In the genomic region with DNA sequence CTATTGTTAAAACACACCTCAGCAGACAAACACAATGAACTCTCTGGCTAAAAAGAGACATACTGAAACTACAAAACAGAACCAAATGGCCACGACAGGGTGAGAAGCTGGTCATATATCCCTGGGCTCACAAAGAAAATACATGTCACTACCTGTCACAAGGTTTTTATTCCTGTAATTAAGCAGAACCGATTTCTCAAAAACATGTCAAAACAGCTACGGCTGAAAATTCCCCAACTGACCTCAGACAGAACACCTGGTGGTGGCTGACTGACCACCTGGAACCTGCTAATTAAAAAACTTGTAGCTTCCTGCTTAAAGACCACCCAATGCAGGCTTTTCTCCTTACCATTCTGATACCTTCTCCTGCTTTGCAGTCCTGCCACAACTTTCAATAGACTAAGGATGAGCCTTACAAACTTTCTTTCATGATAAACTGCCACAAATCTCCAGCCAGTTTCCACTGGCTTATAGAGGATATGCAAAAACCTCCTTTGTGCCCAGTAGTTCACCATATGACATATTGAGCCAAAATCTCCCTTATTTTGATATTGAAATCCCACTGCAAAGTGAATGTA, we compare ENCODE assay signal across 1 cellular context.
TF ChIP-seq lines count a peak whose summit lies in the region.

No MANE protein-coding gene starts in this region.

TF ChIP-seq in GM12878, 131 proteins besides CTCF, POLR2A, EP300 and RAD21 (continued from another document and continues in another):
- TF ChIP-seq, protein P1, sequence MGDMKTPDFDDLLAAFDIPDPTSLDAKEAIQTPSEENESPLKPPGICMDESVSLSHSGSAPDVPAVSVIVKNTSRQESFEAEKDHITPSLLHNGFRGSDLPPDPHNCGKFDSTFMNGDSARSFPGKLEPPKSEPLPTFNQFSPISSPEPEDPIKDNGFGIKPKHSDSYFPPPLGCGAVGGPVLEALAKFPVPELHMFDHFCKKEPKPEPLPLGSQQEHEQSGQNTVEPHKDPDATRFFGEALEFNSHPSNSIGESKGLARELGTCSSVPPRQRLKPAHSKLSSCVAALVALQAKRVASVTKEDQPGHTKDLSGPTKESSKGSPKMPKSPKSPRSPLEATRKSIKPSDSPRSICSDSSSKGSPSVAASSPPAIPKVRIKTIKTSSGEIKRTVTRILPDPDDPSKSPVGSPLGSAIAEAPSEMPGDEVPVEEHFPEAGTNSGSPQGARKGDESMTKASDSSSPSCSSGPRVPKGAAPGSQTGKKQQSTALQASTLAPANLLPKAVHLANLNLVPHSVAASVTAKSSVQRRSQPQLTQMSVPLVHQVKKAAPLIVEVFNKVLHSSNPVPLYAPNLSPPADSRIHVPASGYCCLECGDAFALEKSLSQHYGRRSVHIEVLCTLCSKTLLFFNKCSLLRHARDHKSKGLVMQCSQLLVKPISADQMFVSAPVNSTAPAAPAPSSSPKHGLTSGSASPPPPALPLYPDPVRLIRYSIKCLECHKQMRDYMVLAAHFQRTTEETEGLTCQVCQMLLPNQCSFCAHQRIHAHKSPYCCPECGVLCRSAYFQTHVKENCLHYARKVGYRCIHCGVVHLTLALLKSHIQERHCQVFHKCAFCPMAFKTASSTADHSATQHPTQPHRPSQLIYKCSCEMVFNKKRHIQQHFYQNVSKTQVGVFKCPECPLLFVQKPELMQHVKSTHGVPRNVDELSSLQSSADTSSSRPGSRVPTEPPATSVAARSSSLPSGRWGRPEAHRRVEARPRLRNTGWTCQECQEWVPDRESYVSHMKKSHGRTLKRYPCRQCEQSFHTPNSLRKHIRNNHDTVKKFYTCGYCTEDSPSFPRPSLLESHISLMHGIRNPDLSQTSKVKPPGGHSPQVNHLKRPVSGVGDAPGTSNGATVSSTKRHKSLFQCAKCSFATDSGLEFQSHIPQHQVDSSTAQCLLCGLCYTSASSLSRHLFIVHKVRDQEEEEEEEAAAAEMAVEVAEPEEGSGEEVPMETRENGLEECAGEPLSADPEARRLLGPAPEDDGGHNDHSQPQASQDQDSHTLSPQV (IDR thresholded peaks at IDR 0.05), result peak; percentile 70; the same call in 1 of the 2 replicates
- TF ChIP-seq, protein P2, sequence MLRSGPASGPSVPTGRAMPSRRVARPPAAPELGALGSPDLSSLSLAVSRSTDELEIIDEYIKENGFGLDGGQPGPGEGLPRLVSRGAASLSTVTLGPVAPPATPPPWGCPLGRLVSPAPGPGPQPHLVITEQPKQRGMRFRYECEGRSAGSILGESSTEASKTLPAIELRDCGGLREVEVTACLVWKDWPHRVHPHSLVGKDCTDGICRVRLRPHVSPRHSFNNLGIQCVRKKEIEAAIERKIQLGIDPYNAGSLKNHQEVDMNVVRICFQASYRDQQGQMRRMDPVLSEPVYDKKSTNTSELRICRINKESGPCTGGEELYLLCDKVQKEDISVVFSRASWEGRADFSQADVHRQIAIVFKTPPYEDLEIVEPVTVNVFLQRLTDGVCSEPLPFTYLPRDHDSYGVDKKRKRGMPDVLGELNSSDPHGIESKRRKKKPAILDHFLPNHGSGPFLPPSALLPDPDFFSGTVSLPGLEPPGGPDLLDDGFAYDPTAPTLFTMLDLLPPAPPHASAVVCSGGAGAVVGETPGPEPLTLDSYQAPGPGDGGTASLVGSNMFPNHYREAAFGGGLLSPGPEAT (IDR thresholded peaks at IDR 0.05; ENCODE audit: low read depth), result peak; percentile 99
- TF ChIP-seq CREM (IDR thresholded peaks at IDR 0.05; ENCODE audit: low read depth) (peak; percentile 88), HDGF (IDR thresholded peaks at IDR 0.05) (no peak), SMAD1 (IDR thresholded peaks at IDR 0.05; ENCODE audit: low read depth, partially characterized antibody) (peak; percentile 86), NR2F1 (conservative IDR thresholded peaks at IDR 0.05) (peak; percentile 96), MEF2B (IDR thresholded peaks at IDR 0.05; ENCODE audit: partially characterized antibody, poor library complexity, severe bottlenecking) (peak; percentile 92), ZNF384 (IDR thresholded peaks at IDR 0.05; ENCODE audit: borderline replicate concordance, low read depth, low read length) (peak; percentile 42; the same call in 1 of the 2 replicates), CHD4 (IDR thresholded peaks at IDR 0.05) (no peak), CBFB (IDR thresholded peaks at IDR 0.05; ENCODE audit: low read depth) (peak; percentile 74; the same call in 1 of the 2 replicates), MYC (IDR thresholded peaks at IDR 0.05; ENCODE audit: insufficient read depth, insufficient read length, insufficient replicate concordance, low read length, severe bottlenecking) (no peak), STAT3 (IDR thresholded peaks at IDR 0.05; ENCODE audit: low read depth, low read length) (peak; percentile 99; the same call in 1 of the 2 replicates), PAX8 (IDR thresholded peaks at IDR 0.05) (peak; percentile 85; the same call in 1 of the 2 replicates), FOXM1 (IDR thresholded peaks at IDR 0.05; ENCODE audit: low read depth, low read length) (peak; percentile 100), BACH1 (IDR thresholded peaks at IDR 0.05; ENCODE audit: borderline replicate concordance) (peak; percentile 98; the same call in 1 of the 2 replicates), JUND (IDR thresholded peaks at IDR 0.05; ENCODE audit: low read depth, low read length) (peak; percentile 85; the same call in 1 of the 2 replicates), RELA (IDR thresholded peaks at IDR 0.05; ENCODE audit: borderline replicate concordance, partially characterized antibody) (peak; percentile 96), BHLHE40 (IDR thresholded peaks at IDR 0.05; ENCODE audit: borderline replicate concordance in 1 of 2, low read depth in 2 of 2, low read length in 1 of 2) (peak; percentile 72 to 74), BCL11A (IDR thresholded peaks at IDR 0.05; ENCODE audit: low read depth, low read length) (peak; percentile 99), KLF5 (IDR thresholded peaks at IDR 0.05; ENCODE audit: partially characterized antibody) (peak; percentile 95), TBL1XR1 (IDR thresholded peaks at IDR 0.05; ENCODE audit: low read depth, low read length) (0 out of 2 replicates have a peak, but pooled peaks have one; percentile 93), PML (IDR thresholded peaks at IDR 0.05; ENCODE audit: low read length) (peak; percentile 88), ETV6 (conservative IDR thresholded peaks at IDR 0.05 in 1 of 2, IDR thresholded peaks at IDR 0.05 in 1 of 2; ENCODE audit: borderline replicate concordance in 1 of 2, low read depth in 1 of 2) (peak in 1 of 2 experiments; percentile 57; a peak in 2 of 4 replicates), SPI1 (IDR thresholded peaks at IDR 0.05; ENCODE audit: borderline replicate concordance, insufficient read depth, low read depth, low read length) (peak; percentile 62; the same call in 1 of the 2 replicates), RB1 (IDR thresholded peaks at IDR 0.05; ENCODE audit: borderline replicate concordance) (no peak), NFIC (IDR thresholded peaks at IDR 0.05; ENCODE audit: low read depth, low read length) (peak; percentile 100), BMI1 (IDR thresholded peaks at IDR 0.05; ENCODE audit: borderline replicate concordance) (peak; percentile 94), RBBP5 (conservative IDR thresholded peaks at IDR 0.05) (no peak), MXI1 (IDR thresholded peaks at IDR 0.05; ENCODE audit: low read depth, low read length) (peak; percentile 53; the same call in 1 of the 2 replicates)
- TF ChIP-seq, protein P3, sequence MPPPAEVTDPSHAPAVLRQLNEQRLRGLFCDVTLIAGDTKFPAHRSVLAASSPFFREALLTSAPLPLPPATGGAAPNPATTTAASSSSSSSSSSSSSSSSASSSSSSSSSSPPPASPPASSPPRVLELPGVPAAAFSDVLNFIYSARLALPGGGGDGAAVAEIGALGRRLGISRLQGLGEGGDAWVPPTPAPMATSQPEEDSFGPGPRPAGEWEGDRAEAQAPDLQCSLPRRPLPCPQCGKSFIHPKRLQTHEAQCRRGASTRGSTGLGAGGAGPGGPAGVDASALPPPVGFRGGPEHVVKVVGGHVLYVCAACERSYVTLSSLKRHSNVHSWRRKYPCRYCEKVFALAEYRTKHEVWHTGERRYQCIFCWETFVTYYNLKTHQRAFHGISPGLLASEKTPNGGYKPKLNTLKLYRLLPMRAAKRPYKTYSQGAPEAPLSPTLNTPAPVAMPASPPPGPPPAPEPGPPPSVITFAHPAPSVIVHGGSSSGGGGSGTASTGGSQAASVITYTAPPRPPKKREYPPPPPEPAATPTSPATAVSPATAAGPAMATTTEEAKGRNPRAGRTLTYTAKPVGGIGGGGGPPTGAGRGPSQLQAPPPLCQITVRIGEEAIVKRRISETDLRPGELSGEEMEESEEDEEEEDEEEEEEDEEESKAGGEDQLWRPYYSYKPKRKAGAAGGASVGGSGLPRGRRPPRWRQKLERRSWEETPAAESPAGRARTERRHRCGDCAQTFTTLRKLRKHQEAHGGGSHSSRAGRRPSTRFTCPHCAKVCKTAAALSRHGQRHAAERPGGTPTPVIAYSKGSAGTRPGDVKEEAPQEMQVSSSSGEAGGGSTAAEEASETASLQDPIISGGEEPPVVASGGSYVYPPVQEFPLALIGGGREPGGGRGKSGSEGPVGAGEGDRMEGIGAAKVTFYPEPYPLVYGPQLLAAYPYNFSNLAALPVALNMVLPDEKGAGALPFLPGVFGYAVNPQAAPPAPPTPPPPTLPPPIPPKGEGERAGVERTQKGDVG (CRISPR knock-in tag; IDR thresholded peaks at IDR 0.05), result no peak
- TF ChIP-seq, protein P4, sequence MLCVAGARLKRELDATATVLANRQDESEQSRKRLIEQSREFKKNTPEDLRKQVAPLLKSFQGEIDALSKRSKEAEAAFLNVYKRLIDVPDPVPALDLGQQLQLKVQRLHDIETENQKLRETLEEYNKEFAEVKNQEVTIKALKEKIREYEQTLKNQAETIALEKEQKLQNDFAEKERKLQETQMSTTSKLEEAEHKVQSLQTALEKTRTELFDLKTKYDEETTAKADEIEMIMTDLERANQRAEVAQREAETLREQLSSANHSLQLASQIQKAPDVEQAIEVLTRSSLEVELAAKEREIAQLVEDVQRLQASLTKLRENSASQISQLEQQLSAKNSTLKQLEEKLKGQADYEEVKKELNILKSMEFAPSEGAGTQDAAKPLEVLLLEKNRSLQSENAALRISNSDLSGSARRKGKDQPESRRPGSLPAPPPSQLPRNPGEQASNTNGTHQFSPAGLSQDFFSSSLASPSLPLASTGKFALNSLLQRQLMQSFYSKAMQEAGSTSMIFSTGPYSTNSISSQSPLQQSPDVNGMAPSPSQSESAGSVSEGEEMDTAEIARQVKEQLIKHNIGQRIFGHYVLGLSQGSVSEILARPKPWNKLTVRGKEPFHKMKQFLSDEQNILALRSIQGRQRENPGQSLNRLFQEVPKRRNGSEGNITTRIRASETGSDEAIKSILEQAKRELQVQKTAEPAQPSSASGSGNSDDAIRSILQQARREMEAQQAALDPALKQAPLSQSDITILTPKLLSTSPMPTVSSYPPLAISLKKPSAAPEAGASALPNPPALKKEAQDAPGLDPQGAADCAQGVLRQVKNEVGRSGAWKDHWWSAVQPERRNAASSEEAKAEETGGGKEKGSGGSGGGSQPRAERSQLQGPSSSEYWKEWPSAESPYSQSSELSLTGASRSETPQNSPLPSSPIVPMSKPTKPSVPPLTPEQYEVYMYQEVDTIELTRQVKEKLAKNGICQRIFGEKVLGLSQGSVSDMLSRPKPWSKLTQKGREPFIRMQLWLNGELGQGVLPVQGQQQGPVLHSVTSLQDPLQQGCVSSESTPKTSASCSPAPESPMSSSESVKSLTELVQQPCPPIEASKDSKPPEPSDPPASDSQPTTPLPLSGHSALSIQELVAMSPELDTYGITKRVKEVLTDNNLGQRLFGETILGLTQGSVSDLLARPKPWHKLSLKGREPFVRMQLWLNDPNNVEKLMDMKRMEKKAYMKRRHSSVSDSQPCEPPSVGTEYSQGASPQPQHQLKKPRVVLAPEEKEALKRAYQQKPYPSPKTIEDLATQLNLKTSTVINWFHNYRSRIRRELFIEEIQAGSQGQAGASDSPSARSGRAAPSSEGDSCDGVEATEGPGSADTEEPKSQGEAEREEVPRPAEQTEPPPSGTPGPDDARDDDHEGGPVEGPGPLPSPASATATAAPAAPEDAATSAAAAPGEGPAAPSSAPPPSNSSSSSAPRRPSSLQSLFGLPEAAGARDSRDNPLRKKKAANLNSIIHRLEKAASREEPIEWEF (IDR thresholded peaks at IDR 0.05; ENCODE audit: insufficient replicate concordance, low read depth, low read length), result peak; percentile 74
- TF ChIP-seq, protein P5, sequence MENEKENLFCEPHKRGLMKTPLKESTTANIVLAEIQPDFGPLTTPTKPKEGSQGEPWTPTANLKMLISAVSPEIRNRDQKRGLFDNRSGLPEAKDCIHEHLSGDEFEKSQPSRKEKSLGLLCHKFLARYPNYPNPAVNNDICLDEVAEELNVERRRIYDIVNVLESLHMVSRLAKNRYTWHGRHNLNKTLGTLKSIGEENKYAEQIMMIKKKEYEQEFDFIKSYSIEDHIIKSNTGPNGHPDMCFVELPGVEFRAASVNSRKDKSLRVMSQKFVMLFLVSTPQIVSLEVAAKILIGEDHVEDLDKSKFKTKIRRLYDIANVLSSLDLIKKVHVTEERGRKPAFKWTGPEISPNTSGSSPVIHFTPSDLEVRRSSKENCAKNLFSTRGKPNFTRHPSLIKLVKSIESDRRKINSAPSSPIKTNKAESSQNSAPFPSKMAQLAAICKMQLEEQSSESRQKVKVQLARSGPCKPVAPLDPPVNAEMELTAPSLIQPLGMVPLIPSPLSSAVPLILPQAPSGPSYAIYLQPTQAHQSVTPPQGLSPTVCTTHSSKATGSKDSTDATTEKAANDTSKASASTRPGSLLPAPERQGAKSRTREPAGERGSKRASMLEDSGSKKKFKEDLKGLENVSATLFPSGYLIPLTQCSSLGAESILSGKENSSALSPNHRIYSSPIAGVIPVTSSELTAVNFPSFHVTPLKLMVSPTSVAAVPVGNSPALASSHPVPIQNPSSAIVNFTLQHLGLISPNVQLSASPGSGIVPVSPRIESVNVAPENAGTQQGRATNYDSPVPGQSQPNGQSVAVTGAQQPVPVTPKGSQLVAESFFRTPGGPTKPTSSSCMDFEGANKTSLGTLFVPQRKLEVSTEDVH (IDR thresholded peaks at IDR 0.05; ENCODE audit: low read depth, partially characterized antibody), result peak; percentile 75
- TF ChIP-seq, protein P6, sequence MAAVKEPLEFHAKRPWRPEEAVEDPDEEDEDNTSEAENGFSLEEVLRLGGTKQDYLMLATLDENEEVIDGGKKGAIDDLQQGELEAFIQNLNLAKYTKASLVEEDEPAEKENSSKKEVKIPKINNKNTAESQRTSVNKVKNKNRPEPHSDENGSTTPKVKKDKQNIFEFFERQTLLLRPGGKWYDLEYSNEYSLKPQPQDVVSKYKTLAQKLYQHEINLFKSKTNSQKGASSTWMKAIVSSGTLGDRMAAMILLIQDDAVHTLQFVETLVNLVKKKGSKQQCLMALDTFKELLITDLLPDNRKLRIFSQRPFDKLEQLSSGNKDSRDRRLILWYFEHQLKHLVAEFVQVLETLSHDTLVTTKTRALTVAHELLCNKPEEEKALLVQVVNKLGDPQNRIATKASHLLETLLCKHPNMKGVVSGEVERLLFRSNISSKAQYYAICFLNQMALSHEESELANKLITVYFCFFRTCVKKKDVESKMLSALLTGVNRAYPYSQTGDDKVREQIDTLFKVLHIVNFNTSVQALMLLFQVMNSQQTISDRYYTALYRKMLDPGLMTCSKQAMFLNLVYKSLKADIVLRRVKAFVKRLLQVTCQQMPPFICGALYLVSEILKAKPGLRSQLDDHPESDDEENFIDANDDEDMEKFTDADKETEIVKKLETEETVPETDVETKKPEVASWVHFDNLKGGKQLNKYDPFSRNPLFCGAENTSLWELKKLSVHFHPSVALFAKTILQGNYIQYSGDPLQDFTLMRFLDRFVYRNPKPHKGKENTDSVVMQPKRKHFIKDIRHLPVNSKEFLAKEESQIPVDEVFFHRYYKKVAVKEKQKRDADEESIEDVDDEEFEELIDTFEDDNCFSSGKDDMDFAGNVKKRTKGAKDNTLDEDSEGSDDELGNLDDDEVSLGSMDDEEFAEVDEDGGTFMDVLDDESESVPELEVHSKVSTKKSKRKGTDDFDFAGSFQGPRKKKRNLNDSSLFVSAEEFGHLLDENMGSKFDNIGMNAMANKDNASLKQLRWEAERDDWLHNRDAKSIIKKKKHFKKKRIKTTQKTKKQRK (IDR thresholded peaks at IDR 0.05; ENCODE audit: low read depth, low read length), result no peak
